ENCODE assay signal across 8 cellular contexts in genomic region chr19:12723383-12723642, GRCh38. TPM values are rescaled to one million over a fixed set of nuclear protein-coding genes. Genes with fewer than 3 reads are reported as not detected.
A peak's percentile ranks its signal among the peaks of the same experiment; 100 is the strongest.
DNase-seq lines count a peak whose midpoint lies in the region; ATAC-seq and TF ChIP-seq lines count a peak whose summit lies in the region.

No MANE protein-coding gene starts in this region.

- peaks cover 14% of the 10 kb centered on the region for H3K36me3 ChIP-seq in brain microvascular endothelial cell (replicated peaks)
- H3K36me3 ChIP-seq in mucosa of stomach (ENCODE audit: control insufficient read depth, insufficient read depth, low read length) = no peaks in the 10 kb centered on the region

- H3K9me3 ChIP-seq in mucosa of stomach (ENCODE audit: control insufficient read depth, low read length) = no peaks in the 10 kb centered on the region

- H3K27me3 ChIP-seq in brain microvascular endothelial cell (replicated peaks) (no peaks in the 10 kb centered on the region), mucosa of stomach (ENCODE audit: control insufficient read depth, insufficient read depth, low read length) (no peaks in the 10 kb centered on the region)

- H3K4me1 ChIP-seq in mucosa of stomach (ENCODE audit: control insufficient read depth, insufficient read depth, low read length) = peaks cover 19% of the 10 kb centered on the region

- in situ Hi-C loops in brain microvascular endothelial cell (cut with HindIII; ENCODE audit: low pct_ligation_motif_present, low sequenced_read_pairs) = no loop called here

- ATAC-seq in GM18511 (IDR thresholded peaks at IDR 0.05; ENCODE audit: unreplicated experiment) = no peak

- TF ChIP-seq CTCF in brain microvascular endothelial cell (IDR thresholded peaks at IDR 0.05; ENCODE audit: low read depth, low read length, missing control alignments) = no peak

- H3K9ac ChIP-seq in mucosa of stomach (ENCODE audit: low read length) = peak overlapping the region; percentile 74

- H3K4me3 ChIP-seq in brain microvascular endothelial cell (ENCODE audit: low read depth, low read length) (peak overlapping the region; percentile 85), mucosa of stomach (ENCODE audit: low read length) (peak overlapping the region; percentile 62)

- H3K27ac ChIP-seq in brain microvascular endothelial cell = peak overlapping the region; percentile 92

- DNase-seq in CD1c-positive myeloid dendritic cell (ENCODE audit: extremely low spot score) (peak; percentile 7), LHCN-M2 (ENCODE audit: low read depth) (peak; percentile 17), brain microvascular endothelial cell (no peak), NCI-H526 treated with DMSO at 0.1 percent for 48 hours (lab: John Stamatoyannopoulos, UW) (no peak), mesenteric fat pad (ENCODE audit: low spot score) (no peak)
- DNase-seq in activated CD4-positive, alpha-beta T cell treated with anti-CD3 and anti-CD28 coated beads for 4 hours = no peak

RNA-seq across cellular contexts. Expression of gene TNPO2, which starts 0.4 kb away (rescaled TPM):
- total RNA-seq in LHCN-M2 (2014; rRNA removed) (41.0 and 56.0 TPM in 2 replicates), mesenteric fat pad (79.4 TPM)
- 34.6 TPM for polyA plus RNA-seq in LHCN-M2 (2012)

RNA-seq across cellular contexts. Expression of gene TRIR, which starts 11.2 kb away (rescaled TPM):
- total RNA-seq in LHCN-M2 (2014; rRNA removed) (372 and 446 TPM in 2 replicates), mesenteric fat pad (139 TPM)
- polyA plus RNA-seq in LHCN-M2 (2012) = 262 TPM

RNA-seq across cellular contexts. Expression of gene GET3, which starts 14.0 kb away (rescaled TPM):
- total RNA-seq in LHCN-M2 (2014; rRNA removed) (136 and 155 TPM in 2 replicates), mesenteric fat pad (57.6 TPM)
- polyA plus RNA-seq in LHCN-M2 (2012) = 211 TPM

RNA-seq across cellular contexts. Expression of gene FBXW9, which starts 26.9 kb away (rescaled TPM):
- total RNA-seq in LHCN-M2 (2014; rRNA removed) (8.1 and 8.7 TPM in 2 replicates), mesenteric fat pad (4.4 TPM)
- polyA plus RNA-seq in LHCN-M2 (2012) = 6.9 TPM

RNA-seq across cellular contexts. Expression of gene BEST2, which starts 28.3 kb away (rescaled TPM):
- 0.45 and 0.98 TPM in 2 replicates for total RNA-seq in LHCN-M2 (2014; rRNA removed)
- polyA plus RNA-seq in LHCN-M2 (2012) = 0.16 TPM
- not detected for total RNA-seq in mesenteric fat pad

Comparison
In these comparisons a context has a peak if more than half of its experiments do, and no peak if none do; other contexts are left out.
1. DNase-seq: peak in CD1c-positive myeloid dendritic cell (single experiment) and LHCN-M2 (single experiment); none in brain microvascular endothelial cell (single experiment), NCI-H526 treated with DMSO at 0.1 percent for 48 hours (single experiment), activated CD4-positive, alpha-beta T cell treated with anti-CD3 and anti-CD28 coated beads for 4 hours (0 of 2) and mesenteric fat pad (single experiment).